In genomic region chr21:44958471-44959191, GRCh38 we compare ENCODE assay signal across 9 cellular contexts. TPM values are rescaled to one million over a fixed set of nuclear protein-coding genes. Genes with fewer than 3 reads are reported as not detected.
DNase-seq lines count a peak whose midpoint lies in the region; ATAC-seq and TF ChIP-seq lines count a peak whose summit lies in the region.
"Had no signal": no experiment of that assay in that cellular context is flagged by ENCODE, and none has a peak within 500 bp of the region (broad histone marks: within the 10 kb centered on the region; RNA-seq: fewer than 3 reads in every experiment).

No MANE protein-coding gene starts in this region.

- H3K27ac ChIP-seq in CD8-positive, alpha-beta T cell (ENCODE audit: low read depth, low read length), result no peak overlapping the region
- H3K27ac ChIP-seq in psoas muscle (peak overlapping the region; percentile 44), PC-3 (ENCODE audit: low read length) (no peak overlapping the region), colonic mucosa (no peak overlapping the region)

- intact Hi-C loops in CD8-positive, alpha-beta T cell (cut with DNase I, micrococcal nuclease), result loop anchor here in 1 of 2 experiments (10.0 kb wide), 1 partner anchor 96 kb away; no protein-coding TSS in a partner anchor
- intact Hi-C loops in left cardiac atrium (cut with DNase I), result loop anchor here in 1 of 2 donors (5.0 kb wide), 1 partner anchor 114 kb away; the partner anchor contains the start of gene ADARB1
- intact Hi-C loops in psoas muscle (cut with DNase I), result loop anchor here in 1 of 2 donors (5.0 kb wide), 1 partner anchor 74 kb away; no protein-coding TSS in a partner anchor
- intact Hi-C loops in PC-3 (cut with micrococcal nuclease), result no loop called here
- intact Hi-C loops in colonic mucosa (cut with DNase I), result no loop called here

- no peak for ATAC-seq in CD8-positive, alpha-beta T cell
- ATAC-seq in left cardiac atrium, result peak; percentile 76 to 82
- peak; percentile 41 to 75 (median 46) for ATAC-seq in psoas muscle
- no peak for ATAC-seq in PC-3

- H3K36me3 Mint-ChIP-seq in CD8-positive, alpha-beta T cell, result peaks cover 74% of the 10 kb centered on the region

- POLR2A ChIA-PET in CD8-positive, alpha-beta T cell (lab: Charles Lee), result no interaction called here
- POLR2A ChIA-PET in PC-3 (lab: Charles Lee; ENCODE audit: unreplicated experiment), result no interaction called here

- peaks cover 6% of the 10 kb centered on the region for H3K36me3 ChIP-seq in CD8-positive, alpha-beta T cell (ENCODE audit: insufficient read depth, low read length)
- peaks cover 0 to 14% of the 10 kb centered on the region in 2 donors for H3K36me3 ChIP-seq in psoas muscle (ENCODE audit: insufficient read depth in 1 of 2, low read depth in 1 of 2)
- peaks cover 52% of the 10 kb centered on the region for H3K36me3 ChIP-seq in PC-3 (ENCODE audit: low read depth, low read length)
- H3K36me3 ChIP-seq in colonic mucosa, result no peaks in the 10 kb centered on the region

- H3K27ac Mint-ChIP-seq in CD8-positive, alpha-beta T cell, result peak overlapping the region; percentile 41

- 0 out of 2 replicates have a peak, but pooled peaks cover 12% of the 10 kb centered on the region for H4K20me1 ChIP-seq in PC-3 (ENCODE audit: low read length)

- H3K4me3 ChIP-seq in CD8-positive, alpha-beta T cell (ENCODE audit: low read depth, low read length), result no peak overlapping the region
- H3K4me3 ChIP-seq in psoas muscle (peak overlapping the region; percentile 18), PC-3 (ENCODE audit: low read length) (no peak overlapping the region), colonic mucosa (no peak overlapping the region)

- H3K9me3 Mint-ChIP-seq in CD8-positive, alpha-beta T cell, result no peaks in the 10 kb centered on the region

- no peak for TF ChIP-seq CTCF in CD8-positive, alpha-beta T cell (IDR thresholded peaks at IDR 0.05)
- TF ChIP-seq CTCF in psoas muscle (IDR thresholded peaks at IDR 0.05) (no peak), PC-3 (conservative IDR thresholded peaks at IDR 0.05; ENCODE audit: low read depth, low read length) (no peak), colonic mucosa (IDR thresholded peaks at IDR 0.05) (no peak)

- CTCF ChIA-PET in CD8-positive, alpha-beta T cell (lab: Charles Lee), result interaction anchor here (0.8 to 19.0 kb wide), 4 partner anchors 9 to 181 kb away, joined by 4 to 340 read pairs (median 124); no protein-coding TSS in a partner anchor
- CTCF ChIA-PET in PC-3 (lab: Charles Lee), result no interaction called here

- H3K4me1 Mint-ChIP-seq in CD8-positive, alpha-beta T cell (ENCODE audit: low read depth), result peaks cover 3% of the 10 kb centered on the region

- no peak overlapping the region for H2AFZ ChIP-seq in PC-3 (ENCODE audit: low read length)

- H3K9me2 ChIP-seq in PC-3 (replicated peaks; ENCODE audit: low read length), result no peaks in the 10 kb centered on the region

- H3K4me3 Mint-ChIP-seq in CD8-positive, alpha-beta T cell, result no peak overlapping the region

- H3K4me1 ChIP-seq in CD8-positive, alpha-beta T cell (ENCODE audit: insufficient read depth, low read length), result no peaks in the 10 kb centered on the region
- H3K4me1 ChIP-seq in psoas muscle (peaks cover 58% of the 10 kb centered on the region), PC-3 (ENCODE audit: insufficient read depth, low read length) (no peaks in the 10 kb centered on the region), colonic mucosa (no peaks in the 10 kb centered on the region)

- no peak overlapping the region for H3K4me2 ChIP-seq in PC-3 (ENCODE audit: low read length)

- H3K27me3 Mint-ChIP-seq in CD8-positive, alpha-beta T cell (ENCODE audit: low read depth), result no peaks in the 10 kb centered on the region

- H3K9me3 ChIP-seq in CD8-positive, alpha-beta T cell (ENCODE audit: low read length), result no peaks in the 10 kb centered on the region
- H3K9me3 ChIP-seq in psoas muscle, result no peaks in the 10 kb centered on the region
- H3K9me3 ChIP-seq in PC-3 (ENCODE audit: low read length), result peaks cover 3% of the 10 kb centered on the region; the same call in 1 of the 2 replicates
- no peaks in the 10 kb centered on the region for H3K9me3 ChIP-seq in colonic mucosa

- 28 to 44% (median 31%) methylated on average over 28 of the region's 28 CpGs for WGBS in psoas muscle, 3 donors

- H3K9ac ChIP-seq in PC-3 (ENCODE audit: low read length) (no peak overlapping the region), colonic mucosa (ENCODE audit: low read depth in 2 of 2, low read length in 2 of 2) (no peak overlapping the region)

- H3K27me3 ChIP-seq in CD8-positive, alpha-beta T cell (ENCODE audit: insufficient read depth, low read length), result no peaks in the 10 kb centered on the region
- H3K27me3 ChIP-seq in psoas muscle (ENCODE audit: insufficient read depth in 3 of 3, low read length in 2 of 3), result no peaks in the 10 kb centered on the region
- no peaks in the 10 kb centered on the region for H3K27me3 ChIP-seq in PC-3 (ENCODE audit: low read length)
- H3K27me3 ChIP-seq in colonic mucosa, result no peaks in the 10 kb centered on the region

- H3K79me2 ChIP-seq in PC-3 (ENCODE audit: low read length), result peaks cover 72% of the 10 kb centered on the region

- DNase-seq in CD8-positive, alpha-beta T cell, result no peak
- peak; percentile 75 for DNase-seq in astrocyte of the hippocampus (ENCODE audit: low read depth, low spot score)
- DNase-seq in left cardiac atrium, result peak; percentile 87
- peak; percentile 89 to 94 for DNase-seq in psoas muscle
- DNase-seq in inferior parietal cortex (ENCODE audit: extremely low spot score), result no peak
- no peak for DNase-seq in PC-3
- DNase-seq in colonic mucosa, result no peak
- no peak for DNase-seq in DMS53 treated with DMSO at 0.1 percent for 48 hours (lab: John Stamatoyannopoulos, UW; ENCODE audit: unreplicated experiment)
- DNase-seq: SW 1271 had no signal

- peaks cover 4% of the 10 kb centered on the region for H3F3A ChIP-seq in PC-3 (ENCODE audit: low read length, unreplicated experiment)

- no TSS peak for BruUV-seq in PC-3 (replicated peaks; lab: Mats Ljungman, UMichigan)

RNA-seq across cellular contexts. Expression of gene SLX9, which starts 18.8 kb away (rescaled TPM):
- total RNA-seq in CD8-positive, alpha-beta T cell, result 10 to 100 TPM in 1 of 2 experiments, 1 to 10 TPM in 1; 8.2 to 10.0 TPM
- total RNA-seq in left cardiac atrium (10 to 100 TPM; 26.1 to 28.6 TPM), psoas muscle (10 to 100 TPM; 26.3 to 58.0 (median 32.5) TPM), PC-3 (2014; rRNA removed) (80.1 and 94.9 TPM in 2 replicates), colonic mucosa (10 to 100 TPM; 30.6 to 50.1 TPM)
- polyA plus RNA-seq in psoas muscle, result 10 to 100 TPM; 20.2 to 69.2 (median 26.7) TPM

RNA-seq across cellular contexts. Expression of gene ITGB2, which starts 37.9 kb away (rescaled TPM):
- 100 to 1,000 TPM; 234 to 245 TPM for total RNA-seq in CD8-positive, alpha-beta T cell
- total RNA-seq in left cardiac atrium, result 10 to 100 TPM; 31.5 to 70.7 TPM
- 10 to 100 TPM in 3 of 4 donors, 1 to 10 TPM in 1; 8.3 to 11.7 (median 11.0) TPM for total RNA-seq in psoas muscle
- polyA plus RNA-seq in psoas muscle, result 1 to 10 TPM; 2.5 to 4.6 (median 2.7) TPM
- total RNA-seq in PC-3 (2014; rRNA removed), result 45.1 and 45.7 TPM in 2 replicates
- 10 to 100 TPM; 13.1 to 27.1 TPM for total RNA-seq in colonic mucosa

Comparison
In these comparisons a context has a peak if more than half of its experiments do, and no peak if none do; other contexts are left out.
1. ATAC-seq: peak in left cardiac atrium (2 of 2) and psoas muscle (4 of 4); none in CD8-positive, alpha-beta T cell (single experiment) and PC-3 (single experiment).
2. DNase-seq: peak in astrocyte of the hippocampus (single experiment), left cardiac atrium (single experiment) and psoas muscle (2 of 2); none in CD8-positive, alpha-beta T cell (0 of 7), inferior parietal cortex (single experiment), PC-3 (single experiment), colonic mucosa (single experiment) and DMS53 treated with DMSO at 0.1 percent for 48 hours (single experiment).